8 cellular contexts compared by ENCODE assay signal in genomic region chr15:98823012-98823458, GRCh38.
DNase-seq lines count a peak whose midpoint lies in the region; ATAC-seq, FAIRE-seq and TF ChIP-seq lines count a peak whose summit lies in the region.

No MANE protein-coding gene starts in this region.

- POLR2A ChIA-PET in A549 (lab: Yijun Ruan, JAX) = no interaction called here

- peaks cover 25% of the 10 kb centered on the region for H3K4me1 ChIP-seq in A549

- TF ChIP-seq RAD21 in A549 (conservative IDR thresholded peaks at IDR 0.05 in 1 of 2, IDR thresholded peaks at IDR 0.05 in 1 of 2) = no peak

- peak overlapping the region; percentile 31 for H3K4me2 ChIP-seq in A549

- WGBS in A549 (ENCODE audit: missing lambda C conversion rate) = 62% methylated on average over 2 of the region's 2 CpGs

- no peak for TF ChIP-seq POLR2A in A549 (IDR thresholded peaks at IDR 0.05; ENCODE audit: low read length)

- FAIRE-seq in A549 (lab: Jason Lieb, UNC) = no peak

- H3K27ac ChIP-seq in A549 = 0 out of 6 replicates have a peak overlapping the region, but pooled peaks of 1 of the 2 experiments have one; percentile 6

- peak; percentile 72 to 77 for ATAC-seq in A549

- H3K9me3 ChIP-seq in A549 = peaks cover 34% of the 10 kb centered on the region

- H3K4me3 ChIP-seq in A549 (no peak overlapping the region), HFF-Myc (replicated peaks; ENCODE audit: low read depth, low read length) (no peak overlapping the region)

- DNase-seq in A549 (ENCODE audit: low read depth in 1 of 2, low spot score in 1 of 2) (peak in 1 of 2 experiments; percentile 65), HFF-Myc (ENCODE audit: extremely low read depth, low read depth) (peak; percentile 74), T1000 (lab: John Stamatoyannopoulos, UW) (peak; percentile 39), iris pigment epithelial cell (ENCODE audit: low read depth) (peak; percentile 91), D341Med (ENCODE audit: low spot score) (no peak), NCI-H524 (lab: John Stamatoyannopoulos, UW) (no peak), islet precursor cell (no peak), T-helper 9 cell (no peak)

- CTCF ChIA-PET in A549 (lab: Yijun Ruan, JAX) = interaction anchor here (0.9 to 2.8 kb wide), 4 partner anchors 17 to 82 kb away, joined by 3 to 12 read pairs (median 4); no protein-coding TSS in a partner anchor

- TF ChIP-seq EP300 in A549 (IDR thresholded peaks at IDR 0.05) = no peak

- no peak for TF ChIP-seq CTCF in A549 (IDR thresholded peaks at IDR 0.05)
- no peak for TF ChIP-seq CTCF in HFF-Myc (IDR thresholded peaks at IDR 0.05; ENCODE audit: low read depth, low read length, missing control alignments)

TF ChIP-seq in A549, 52 proteins besides CTCF, POLR2A, EP300 and RAD21:
- TF ChIP-seq TP53 (CRISPR knock-in tag; IDR thresholded peaks at IDR 0.05) (no peak), PBX3 (IDR thresholded peaks at IDR 0.05) (no peak), MAZ (IDR thresholded peaks at IDR 0.05; ENCODE audit: borderline replicate concordance, low read depth, low read length) (no peak), USF2 (IDR thresholded peaks at IDR 0.05) (peak; percentile 58), CBX8 (IDR thresholded peaks at IDR 0.05) (no peak), PHF8 (IDR thresholded peaks at IDR 0.05; ENCODE audit: borderline replicate concordance, low read depth) (no peak), MAX (IDR thresholded peaks at IDR 0.05) (peak; percentile 58; the same call in 1 of the 2 replicates), RNF2 (IDR thresholded peaks at IDR 0.05; ENCODE audit: borderline replicate concordance, low read depth) (no peak), FOSL2 (IDR thresholded peaks at IDR 0.05) (no peak), FOSL2 (CRISPR knock-in tag; IDR thresholded peaks at IDR 0.05) (peak; percentile 19; the same call in 1 of the 2 replicates), SREBF2 (IDR thresholded peaks at IDR 0.05) (no peak), FOXS1 (CRISPR knock-in tag; IDR thresholded peaks at IDR 0.05) (no peak), E2F6 (IDR thresholded peaks at IDR 0.05; ENCODE audit: borderline replicate concordance, low read depth) (no peak)
TF ChIP-seq in A549: peak in this region for 3.

Comparison
In these comparisons a context has a peak if more than half of its experiments do, and no peak if none do; other contexts are left out.
1. DNase-seq: peak in HFF-Myc (single experiment), T1000 (single experiment) and iris pigment epithelial cell (single experiment); none in D341Med (single experiment), NCI-H524 (0 of 2), islet precursor cell (single experiment) and T-helper 9 cell (single experiment).